Comparison of ENCODE assay signal across 13 cellular contexts in genomic region chr1:87642581-87643129, GRCh38.
DNase-seq lines count a peak whose midpoint lies in the region; ATAC-seq, FAIRE-seq and TF ChIP-seq lines count a peak whose summit lies in the region.
"Had no signal": no experiment of that assay in that cellular context is flagged by ENCODE, and none has a peak within 500 bp of the region (broad histone marks: within the 10 kb centered on the region; RNA-seq: fewer than 3 reads in every experiment).

No MANE protein-coding gene starts in this region.

- H3K27ac ChIP-seq in endothelial cell of umbilical vein (ENCODE audit: insufficient read depth, low read depth, low read length) (no peak overlapping the region), smooth muscle cell (ENCODE audit: low read depth) (peak overlapping the region; percentile 83)
- H3K27ac ChIP-seq: A549 had no signal

- TF ChIP-seq POLR2A in endothelial cell of umbilical vein (IDR thresholded peaks at IDR 0.05; ENCODE audit: low read depth, low read length) = no peak

- TF ChIP-seq CTCF in endothelial cell of umbilical vein (IDR thresholded peaks at IDR 0.05; ENCODE audit: extremely low read depth in 1 of 2, insufficient read depth in 1 of 2, low read depth in 1 of 2, low read length in 2 of 2) (no peak), smooth muscle cell (IDR thresholded peaks at IDR 0.05; ENCODE audit: borderline replicate concordance, insufficient read depth, poor library complexity, severe bottlenecking) (no peak)

- intact Hi-C loops in endothelial cell of umbilical vein (cut with micrococcal nuclease) = no loop called here

- no peaks in the 10 kb centered on the region for H3K9me1 ChIP-seq in endothelial cell of umbilical vein (replicated peaks; ENCODE audit: control insufficient read depth, extremely low read depth, insufficient read depth, low read length)

- POLR2A ChIA-PET in endothelial cell of umbilical vein (lab: Charles Lee) = no interaction called here

- peaks cover 16% of the 10 kb centered on the region for H3F3A ChIP-seq in smooth muscle cell (ENCODE audit: low read depth)

- WGBS in smooth muscle cell (ENCODE audit: low lambda C conversion rate) = 36% methylated on average over 2 of the region's 2 CpGs

- ATAC-seq in left lobe of liver (no peak), GM18517 (IDR thresholded peaks at IDR 0.05; ENCODE audit: unreplicated experiment) (no peak)
- ATAC-seq: A549, T-cell had no signal

- H3K79me2 ChIP-seq in endothelial cell of umbilical vein (ENCODE audit: control insufficient read depth, insufficient read depth, low read length) (no peaks in the 10 kb centered on the region), smooth muscle cell (ENCODE audit: low read depth) (no peaks in the 10 kb centered on the region)

- no peak overlapping the region for H3K4me3 ChIP-seq in endothelial cell of umbilical vein (replicated peaks in 1 of 3; ENCODE audit: insufficient read depth in 1 of 3, low read depth in 1 of 3, low read length in 3 of 3)
- no peak overlapping the region for H3K4me3 ChIP-seq in smooth muscle cell
- H3K4me3 ChIP-seq: A549 had no signal

- dilution Hi-C loops in endothelial cell of umbilical vein (cut with MboI; ENCODE audit: extremely low pct_ligation_motif_present, low sequenced_read_pairs) = no loop called here

- DNase-seq in NCI-H2107 treated with DMSO at 0.1 percent for 48 hours (lab: John Stamatoyannopoulos, UW; ENCODE audit: unreplicated experiment) = peak; percentile 46
- no peak for DNase-seq in NCI-H2107 (lab: John Stamatoyannopoulos, UW)
- peak; percentile 70 for DNase-seq in NCI-H82 (lab: John Stamatoyannopoulos, UW)
- DNase-seq in endothelial cell of umbilical vein (ENCODE audit: low read depth, low spot score) = peak; percentile 6
- no peak for DNase-seq in smooth muscle cell (lab: John Stamatoyannopoulos, UW; ENCODE audit: unreplicated experiment)
- DNase-seq in GM19238 (ENCODE audit: insufficient read length, low spot score) = no peak
- DNase-seq in left lobe of liver (ENCODE audit: low spot score) = no peak
- DNase-seq: EL, HCEC 1CT, NCI-H2171, T-cell had no signal

- no peak overlapping the region for H3K9ac ChIP-seq in endothelial cell of umbilical vein (replicated peaks; ENCODE audit: extremely low read depth, insufficient read depth, low read length)
- H3K9ac ChIP-seq in smooth muscle cell (ENCODE audit: low read depth) = no peak overlapping the region

- H3K27me3 ChIP-seq in endothelial cell of umbilical vein (ENCODE audit: control insufficient read depth in 2 of 2, insufficient read depth in 2 of 2, low read length in 2 of 2) = no peaks in the 10 kb centered on the region
- H3K27me3 ChIP-seq in smooth muscle cell (ENCODE audit: low read depth) = no peaks in the 10 kb centered on the region

- no peaks in the 10 kb centered on the region for H3K36me3 ChIP-seq in endothelial cell of umbilical vein (ENCODE audit: control insufficient read depth in 2 of 2, extremely low read depth in 1 of 2, insufficient read depth in 2 of 2, low read length in 2 of 2)
- no peaks in the 10 kb centered on the region for H3K36me3 ChIP-seq in smooth muscle cell (ENCODE audit: low read depth)

- H4K20me1 ChIP-seq in endothelial cell of umbilical vein (replicated peaks; ENCODE audit: control insufficient read depth, extremely low read depth, insufficient read depth, low read length) = no peaks in the 10 kb centered on the region
- H4K20me1 ChIP-seq in smooth muscle cell (ENCODE audit: low read depth) = no peaks in the 10 kb centered on the region

- CTCF ChIA-PET in endothelial cell of umbilical vein (lab: Charles Lee) = no interaction called here

- H3K9me3 ChIP-seq in endothelial cell of umbilical vein (replicated peaks; ENCODE audit: control insufficient read depth, insufficient read depth, low read length) (no peaks in the 10 kb centered on the region), smooth muscle cell (replicated peaks; ENCODE audit: low read depth) (no peaks in the 10 kb centered on the region)
- H3K9me3 ChIP-seq: A549 had no signal

- H2AFZ ChIP-seq in endothelial cell of umbilical vein (ENCODE audit: low read depth, low read length) (no peak overlapping the region), smooth muscle cell (ENCODE audit: low read depth) (no peak overlapping the region)

- H3K4me2 ChIP-seq in endothelial cell of umbilical vein (ENCODE audit: insufficient read depth, low read length) = no peak overlapping the region
- H3K4me2 ChIP-seq in smooth muscle cell = peak overlapping the region; percentile 47
- H3K4me2 ChIP-seq: A549 had no signal

- FAIRE-seq in endothelial cell of umbilical vein (lab: Jason Lieb, UNC) = no peak
- FAIRE-seq: A549 had no signal

- no TSS peak for BruUV-seq in endothelial cell of umbilical vein (replicated peaks; lab: Mats Ljungman, UMichigan)

- H3K4me1 ChIP-seq in endothelial cell of umbilical vein (ENCODE audit: control insufficient read depth, extremely low read depth, insufficient read depth, low read length) = no peaks in the 10 kb centered on the region
- peaks cover 27% of the 10 kb centered on the region for H3K4me1 ChIP-seq in smooth muscle cell (ENCODE audit: low read depth)
- H3K4me1 ChIP-seq: A549 had no signal

TF ChIP-seq in endothelial cell of umbilical vein, 7 proteins besides CTCF, POLR2A, EP300 and RAD21:
- TF ChIP-seq GATA2 (IDR thresholded peaks at IDR 0.05; ENCODE audit: insufficient read depth, insufficient read length, low read depth, low read length) (no peak), POLR2AphosphoS5 (IDR thresholded peaks at IDR 0.05; ENCODE audit: insufficient read depth, low read depth, low read length) (no peak), FOS (IDR thresholded peaks at IDR 0.05; ENCODE audit: borderline replicate concordance, insufficient read depth, low read length) (no peak), MYC (IDR thresholded peaks at IDR 0.05; ENCODE audit: low read depth, low read length) (no peak), MAX (IDR thresholded peaks at IDR 0.05; ENCODE audit: insufficient read depth, insufficient read length) (no peak)

Comparison
In these comparisons a context has a peak if more than half of its experiments do, and no peak if none do; other contexts are left out.
1. DNase-seq: peak in NCI-H2107 treated with DMSO at 0.1 percent for 48 hours (single experiment), NCI-H82 (single experiment) and endothelial cell of umbilical vein (single experiment); none in NCI-H2107 (single experiment), smooth muscle cell (single experiment), GM19238 (single experiment) and left lobe of liver (single experiment).